7 cellular contexts compared by ENCODE assay signal in the genomic region with DNA sequence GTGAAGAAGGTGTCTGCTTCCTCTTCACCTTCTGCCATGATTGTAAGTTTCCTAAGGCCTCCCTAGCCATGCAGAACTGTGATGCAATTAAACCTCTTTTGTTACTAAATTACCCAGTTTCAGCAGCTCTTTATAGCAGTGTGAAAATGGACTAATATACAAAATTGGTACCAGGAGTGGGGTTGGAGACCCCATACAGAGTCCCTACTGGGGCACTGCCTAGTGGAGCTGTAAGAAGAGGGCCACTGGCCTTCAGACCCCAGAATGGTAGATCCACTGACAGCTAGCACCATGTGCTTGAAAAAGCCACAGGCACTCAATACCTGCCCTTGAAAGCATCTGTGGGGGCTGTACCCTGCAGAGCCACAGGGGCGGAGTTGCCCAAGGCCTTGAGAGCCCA.
"Had no signal": no experiment of that assay in that cellular context is flagged by ENCODE, and none has a peak within 500 bp of the region (broad histone marks: within the 10 kb centered on the region; RNA-seq: fewer than 3 reads in every experiment).

No MANE protein-coding gene starts in this region.

- H3K4me3 Mint-ChIP-seq: HFFc6, IgD-negative memory B cell had no signal

- DNase-seq: GM23248, GOT3, H7, HCEC 1CT, HFFc6, KG1 had no signal

- H3K27ac Mint-ChIP-seq: HFFc6, IgD-negative memory B cell had no signal

- H3K27ac ChIP-seq: GM23248 had no signal

- H3K4me3 ChIP-seq: GM23248 had no signal

- H3K9ac ChIP-seq: GM23248 had no signal
